17 cellular contexts compared by ENCODE assay signal in genomic region chr10:113169111-113169510, GRCh38.
"Had no signal": no experiment of that assay in that cellular context is flagged by ENCODE, and none has a peak within 500 bp of the region (broad histone marks: within the 10 kb centered on the region; RNA-seq: fewer than 3 reads in every experiment).

No MANE protein-coding gene starts in this region.

- H3K9me3 ChIP-seq: left lung, tibial artery had no signal

- ATAC-seq: left lung had no signal

- DNase-seq: activated CD4-positive, alpha-beta T cell treated with anti-CD3 and anti-CD28 coated beads for 36 hours; activated CD8-positive, alpha-beta memory T cell treated with anti-CD3 and anti-CD28 coated beads, Interleukin-2, amount 50 U/mL, for 4 hours; activated CD8-positive, alpha-beta T cell treated with anti-CD3 and anti-CD28 coated beads for 36 hours; activated naive CD8-positive, alpha-beta T cell treated with anti-CD3 and anti-CD28 coated beads, Interleukin-2, amount 10 ng/mL, durations not matched to agents 7 days and 5 days; activated T-cell treated with anti-CD3 and anti-CD28 coated beads, Interleukin-2, amount 50 U/mL, for 72 hours; aorta; effector CD4-positive, alpha-beta T cell; foreskin melanocyte; head of caudate nucleus; left lung; small intestine; T-helper 1 cell; tibial artery had no signal

- H3K27me3 ChIP-seq: left lung, tibial artery had no signal

- H3K4me3 Mint-ChIP-seq: activated CD4-positive, alpha-beta T cell treated with anti-CD3 and anti-CD28 coated beads for 36 hours; activated CD8-positive, alpha-beta T cell treated with anti-CD3 and anti-CD28 coated beads for 36 hours; activated naive CD8-positive, alpha-beta T cell treated with anti-CD3 and anti-CD28 coated beads, Interleukin-2, amount 10 ng/mL, durations not matched to agents 7 days and 5 days; activated T-cell treated with anti-CD3 and anti-CD28 coated beads, Interleukin-2, amount 50 U/mL, for 72 hours; neural crest cell had no signal

- H3K36me3 Mint-ChIP-seq: activated naive CD8-positive, alpha-beta T cell treated with anti-CD3 and anti-CD28 coated beads, Interleukin-2, amount 10 ng/mL, durations not matched to agents 7 days and 5 days; memory B cell had no signal

- FAIRE-seq: colon, small intestine had no signal

- H3K9me3 Mint-ChIP-seq: activated CD8-positive, alpha-beta T cell treated with anti-CD3 and anti-CD28 coated beads for 36 hours; activated naive CD8-positive, alpha-beta T cell treated with anti-CD3 and anti-CD28 coated beads, Interleukin-2, amount 10 ng/mL, durations not matched to agents 7 days and 5 days; activated T-cell treated with anti-CD3 and anti-CD28 coated beads, Interleukin-2, amount 50 U/mL, for 72 hours; neural crest cell had no signal

- H3K27me3 Mint-ChIP-seq: activated CD8-positive, alpha-beta T cell treated with anti-CD3 and anti-CD28 coated beads for 36 hours had no signal

- H3K27ac ChIP-seq: left lung, tibial artery, VCaP had no signal

- H3K4me3 ChIP-seq: left lung, tibial artery had no signal

- H3K27ac Mint-ChIP-seq: activated CD8-positive, alpha-beta T cell treated with anti-CD3 and anti-CD28 coated beads for 36 hours; activated naive CD8-positive, alpha-beta T cell treated with anti-CD3 and anti-CD28 coated beads, Interleukin-2, amount 10 ng/mL, durations not matched to agents 7 days and 5 days; activated T-cell treated with anti-CD3 and anti-CD28 coated beads, Interleukin-2, amount 50 U/mL, for 72 hours had no signal
